ENCODE assay signal across 9 cellular contexts in the genomic region with DNA sequence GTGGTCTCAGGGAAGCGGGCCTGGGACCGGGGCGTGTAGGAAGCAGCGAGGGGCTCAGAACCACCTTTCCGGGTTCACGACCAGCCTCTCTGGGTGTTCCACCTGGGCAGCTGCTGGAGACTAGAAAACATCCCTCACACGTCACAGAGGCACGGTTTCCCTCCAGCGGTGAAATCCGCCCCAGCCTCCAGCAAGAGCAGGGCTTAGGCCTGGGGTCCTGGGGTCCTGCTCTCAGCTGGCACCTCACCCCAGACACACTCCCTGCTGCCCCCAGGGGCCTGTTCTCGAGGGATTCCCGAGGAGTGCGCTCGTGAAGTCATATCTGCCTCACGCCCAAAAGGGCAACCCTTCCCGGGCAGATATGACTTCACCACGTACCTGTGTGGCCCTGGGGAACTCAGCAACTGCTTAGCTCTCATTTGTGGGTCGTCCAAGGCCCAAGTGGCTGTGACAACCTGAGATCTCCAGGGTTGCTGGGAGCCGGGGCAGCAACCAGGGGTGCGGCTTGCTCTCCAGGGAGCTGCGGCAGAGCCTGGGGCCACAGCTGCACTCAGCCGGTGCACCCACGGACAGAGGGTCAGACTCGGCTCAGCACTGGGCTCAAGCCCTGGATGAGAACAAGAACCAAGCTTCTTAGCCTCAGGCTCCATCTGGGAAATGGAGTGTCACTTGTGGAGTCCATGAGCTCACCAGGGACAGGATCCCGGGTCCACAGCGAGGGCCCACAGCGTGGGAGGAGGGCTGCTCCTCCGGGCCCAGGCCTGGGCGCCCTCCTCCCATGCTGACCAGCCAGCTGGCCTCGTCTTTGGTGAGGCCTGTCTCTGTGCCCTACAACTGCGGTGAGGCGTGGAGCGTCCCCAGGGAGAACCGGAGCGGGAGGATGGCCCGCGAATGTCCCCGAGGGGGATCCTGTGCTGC. TPM values are rescaled to one million over a fixed set of nuclear protein-coding genes. Genes with fewer than 3 reads are reported as not detected.
DNase-seq lines count a peak whose midpoint lies in the region; ATAC-seq and TF ChIP-seq lines count a peak whose summit lies in the region.
"Had no signal": no experiment of that assay in that cellular context is flagged by ENCODE, and none has a peak within 500 bp of the region (broad histone marks: within the 10 kb centered on the region; RNA-seq: fewer than 3 reads in every experiment).

No MANE protein-coding gene starts in this region.

- H3K27me3 ChIP-seq in OCI-LY1 (ENCODE audit: insufficient read depth, low read length) (peaks cover 11% of the 10 kb centered on the region; the same call in 1 of the 2 replicates), esophagus squamous epithelium (peaks cover 0 to 38% (median 0%) of the 10 kb centered on the region in 4 donors), skeletal muscle satellite cell (ENCODE audit: control insufficient read depth, insufficient read depth, low read length) (peaks cover 13% of the 10 kb centered on the region)

- no peaks in the 10 kb centered on the region for H4K20me1 ChIP-seq in OCI-LY1 (ENCODE audit: insufficient read depth, low read length)

- no peaks in the 10 kb centered on the region for H3K36me3 ChIP-seq in OCI-LY1 (ENCODE audit: insufficient read depth, low read length)
- peaks cover 0 to 16% (median under 1%) of the 10 kb centered on the region in 3 donors for H3K36me3 ChIP-seq in esophagus squamous epithelium
- no peaks in the 10 kb centered on the region for H3K36me3 ChIP-seq in skeletal muscle satellite cell (ENCODE audit: insufficient read depth, low read length)

- H2AFZ ChIP-seq in OCI-LY1 (ENCODE audit: low read length): no peak overlapping the region

- H3K4me2 ChIP-seq in OCI-LY1 (ENCODE audit: low read length) (peak overlapping the region; percentile 61; the same call in 1 of the 2 replicates), skeletal muscle satellite cell (ENCODE audit: low read length) (peak overlapping the region; percentile 90)

- no peak for ATAC-seq in HG02798 (IDR thresholded peaks at IDR 0.05; ENCODE audit: poor library complexity, unreplicated experiment)
- no peak for ATAC-seq in GM21526 (IDR thresholded peaks at IDR 0.05; ENCODE audit: low FRiP score, unreplicated experiment)

- H3K9me2 ChIP-seq in OCI-LY1 (ENCODE audit: low read depth, low read length): no peaks in the 10 kb centered on the region

- H3K79me2 ChIP-seq in OCI-LY1 (ENCODE audit: insufficient read depth, low read length): no peaks in the 10 kb centered on the region

- H3K9ac ChIP-seq in OCI-LY1 (ENCODE audit: low read length) (no peak overlapping the region), skeletal muscle satellite cell (ENCODE audit: low read depth, low read length) (no peak overlapping the region)

- peaks cover 12% of the 10 kb centered on the region for H3K4me1 Mint-ChIP-seq in T-helper 2 cell treated with Interferon-gamma antibody and Interleukin-4, amounts not matched to agents 5 μg/mL and 100 μg/mL, for 36 hours (ENCODE audit: low read depth)

- no peak overlapping the region for H3K27ac ChIP-seq in OCI-LY1 (ENCODE audit: low read depth, low read length, poor library complexity, severe bottlenecking)
- peak overlapping the region in 2 of 4 donors; percentile 58 to 61 for H3K27ac ChIP-seq in esophagus squamous epithelium

- H3K9me3 ChIP-seq in OCI-LY1 (ENCODE audit: low read length) (no peaks in the 10 kb centered on the region), esophagus squamous epithelium (no peaks in the 10 kb centered on the region), skeletal muscle satellite cell (replicated peaks; ENCODE audit: low read length) (no peaks in the 10 kb centered on the region)

- TF ChIP-seq CTCF in OCI-LY1 (IDR thresholded peaks at IDR 0.05; ENCODE audit: low read length): no peak
- no peak for TF ChIP-seq CTCF in esophagus squamous epithelium (IDR thresholded peaks at IDR 0.05)

- no peak for DNase-seq in T-helper 2 cell treated with Interferon-gamma antibody and Interleukin-4, amounts not matched to agents 5 μg/mL and 100 μg/mL, for 36 hours (ENCODE audit: low spot score)
- DNase-seq in T-helper 2 cell (no peak), esophagus squamous epithelium (lab: John Stamatoyannopoulos, UW) (no peak), NOMO-1 (lab: John Stamatoyannopoulos, UW; ENCODE audit: unreplicated experiment in 2 of 2) (no peak)
- DNase-seq: NCI-H187 treated with DMSO at 0.1 percent for 48 hours had no signal

- peak overlapping the region; percentile 43 for H3K4me3 Mint-ChIP-seq in T-helper 2 cell treated with Interferon-gamma antibody and Interleukin-4, amounts not matched to agents 5 μg/mL and 100 μg/mL, for 36 hours

- H3K27me3 Mint-ChIP-seq in T-helper 2 cell treated with Interferon-gamma antibody and Interleukin-4, amounts not matched to agents 5 μg/mL and 100 μg/mL, for 36 hours (ENCODE audit: low read depth): peaks cover 14% of the 10 kb centered on the region

- WGBS in esophagus squamous epithelium, 2 donors: 33 to 100% methylated on average over 1 of the region's 38 CpGs

- H3F3A ChIP-seq in OCI-LY1 (ENCODE audit: insufficient read depth, low read length): 0 out of 2 replicates have a peak, but pooled peaks cover 5% of the 10 kb centered on the region

- H3K4me1 ChIP-seq in OCI-LY1 (ENCODE audit: insufficient read depth, low read length, severe bottlenecking): peaks cover 18% of the 10 kb centered on the region
- H3K4me1 ChIP-seq in esophagus squamous epithelium: peaks cover 10 to 26% (median 18%) of the 10 kb centered on the region in 3 donors
- H3K4me1 ChIP-seq in skeletal muscle satellite cell (ENCODE audit: control insufficient read depth, insufficient read depth, low read length): peaks cover 3% of the 10 kb centered on the region

- no peak for TF ChIP-seq POLR2A in esophagus squamous epithelium (IDR thresholded peaks at IDR 0.05)

- intact Hi-C loops in esophagus squamous epithelium (cut with DNase I): no loop called here

- H3K27ac Mint-ChIP-seq in T-helper 2 cell treated with Interferon-gamma antibody and Interleukin-4, amounts not matched to agents 5 μg/mL and 100 μg/mL, for 36 hours: no peak overlapping the region

- no peaks in the 10 kb centered on the region for H3K9me3 Mint-ChIP-seq in T-helper 2 cell treated with Interferon-gamma antibody and Interleukin-4, amounts not matched to agents 5 μg/mL and 100 μg/mL, for 36 hours

- no peak overlapping the region for H3K4me3 ChIP-seq in OCI-LY1 (ENCODE audit: low read depth, low read length, poor library complexity, severe bottlenecking)
- H3K4me3 ChIP-seq in esophagus squamous epithelium: peak overlapping the region in 3 of 4 donors; percentile 53 to 77 (median 60)
- H3K4me3 ChIP-seq in skeletal muscle satellite cell (ENCODE audit: low read length): no peak overlapping the region

- H3K36me3 Mint-ChIP-seq in T-helper 2 cell treated with Interferon-gamma antibody and Interleukin-4, amounts not matched to agents 5 μg/mL and 100 μg/mL, for 36 hours (ENCODE audit: low read depth): peaks cover 2% of the 10 kb centered on the region

RNA-seq across cellular contexts. Expression of a gene that starts 0.7 kb away (rescaled TPM):
- under 1 TPM in 1 of 4 donors, not detected in 3; under 0.01 TPM for total RNA-seq in esophagus squamous epithelium
- 0.44 TPM in 1 of 2 replicates, not detected in the other for total RNA-seq in skeletal muscle satellite cell (2012; rRNA removed)

RNA-seq across cellular contexts. Expression of a gene that starts 7.1 kb away (rescaled TPM):
- total RNA-seq in esophagus squamous epithelium: not detected
- total RNA-seq in skeletal muscle satellite cell (2012; rRNA removed): not detected in 2 replicates

RNA-seq across cellular contexts. Expression of a gene that starts 17.4 kb away (rescaled TPM):
- total RNA-seq in esophagus squamous epithelium: 100 to 1,000 TPM in 1 of 4 donors, 10 to 100 TPM in 3; 40.8 to 133 (median 49.7) TPM
- total RNA-seq in skeletal muscle satellite cell (2012; rRNA removed): 0.22 and 0.25 TPM in 2 replicates

RNA-seq across cellular contexts. Expression of a gene that starts 19.4 kb away (rescaled TPM):
- total RNA-seq in esophagus squamous epithelium: 10 to 100 TPM; 23.7 to 37.6 (median 31.2) TPM
- total RNA-seq in skeletal muscle satellite cell (2012; rRNA removed): 27.4 and 33.0 TPM in 2 replicates

RNA-seq across cellular contexts. Expression of a gene that starts 34.1 kb away (rescaled TPM):
- 100 to 1,000 TPM; 142 to 613 (median 338) TPM for total RNA-seq in esophagus squamous epithelium
- total RNA-seq in skeletal muscle satellite cell (2012; rRNA removed): 86.4 and 100 TPM in 2 replicates

Comparison
In these comparisons a context has a peak if more than half of its experiments do, and no peak if none do; other contexts are left out.
1. H3K4me3 ChIP-seq: peak in esophagus squamous epithelium (3 of 4); none in OCI-LY1 (single experiment) and skeletal muscle satellite cell (single experiment).